ENCODE assay signal across 39 cellular contexts in the genomic region with DNA sequence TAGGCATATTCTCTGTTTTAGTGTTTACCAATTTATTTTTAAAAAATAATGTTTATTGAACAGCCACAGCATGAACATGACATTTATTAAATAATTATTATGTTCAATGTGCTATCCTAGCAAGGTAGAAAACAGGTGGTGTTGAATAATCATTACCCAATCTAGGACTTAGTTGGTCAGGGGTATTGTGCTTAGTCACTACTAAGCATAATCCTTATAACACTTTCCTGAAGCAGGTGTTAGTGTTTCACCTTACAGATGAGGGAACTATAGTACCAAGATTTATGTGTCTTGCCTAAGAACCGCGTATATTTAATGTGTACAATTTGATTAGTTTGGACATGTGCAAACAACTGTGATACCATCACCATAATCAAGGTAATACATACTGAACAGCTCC.
"Had no signal": no experiment of that assay in that cellular context is flagged by ENCODE, and none has a peak within 500 bp of the region (broad histone marks: within the 10 kb centered on the region; RNA-seq: fewer than 3 reads in every experiment).

No MANE protein-coding gene starts in this region.

- H3K4me3 Mint-ChIP-seq: activated naive CD4-positive, alpha-beta T cell treated with anti-CD3 and anti-CD28 coated beads for 36 hours; activated naive CD4-positive, alpha-beta T cell treated with anti-CD3 and anti-CD28 coated beads, Interleukin-2, amount 10 ng/mL, durations not matched to agents 7 days and 5 days; activated naive CD4-positive, alpha-beta T cell treated with anti-CD3 and anti-CD28 coated beads, Interleukin-2, amount 50 U/mL, for 24 hours; activated naive CD8-positive, alpha-beta T cell; activated naive CD8-positive, alpha-beta T cell treated with anti-CD3 and anti-CD28 coated beads for 36 hours; activated naive CD8-positive, alpha-beta T cell treated with anti-CD3 and anti-CD28 coated beads, Interleukin-2, amount 10 ng/mL, durations not matched to agents 7 days and 5 days; activated naive CD8-positive, alpha-beta T cell treated with anti-CD3 and anti-CD28 coated beads, Interleukin-2, amount 50 U/mL, for 24 hours; activated T-cell treated with anti-CD3 and anti-CD28 coated beads, Interleukin-2, amount 50 U/mL, for 24 hours; activated T-cell treated with anti-CD3 and anti-CD28 coated beads, Interleukin-2, amount 50 U/mL, for 4 hours; activated T-cell treated with anti-CD3 and anti-CD28 coated beads, Interleukin-2, amount 50 U/mL, for 72 hours; activated T-helper 1 cell treated with anti-CD3 and anti-CD28 coated beads, Interleukin-12 subunit alpha, Interleukin-12 subunit beta, Interleukin-2, Interleukin-4 antibody, amounts not matched to agents 30 ng/mL and 10 ng/mL and 1 ng/mL, durations not matched to agents 14 hours and 24 hours and 36 hours; activated T-helper 17 cell treated with anti-CD3 and anti-CD28 coated beads, Interleukin-2, amount 50 U/mL, for 72 hours; brain; central memory CD8-positive, alpha-beta T cell had no signal

- H3K4me1 Mint-ChIP-seq: activated naive CD4-positive, alpha-beta T cell treated with anti-CD3 and anti-CD28 coated beads, Interleukin-2, amount 10 ng/mL, durations not matched to agents 7 days and 5 days; activated naive CD4-positive, alpha-beta T cell treated with anti-CD3 and anti-CD28 coated beads, Interleukin-2, amount 50 U/mL, for 24 hours; activated naive CD8-positive, alpha-beta T cell treated with anti-CD3 and anti-CD28 coated beads for 36 hours; activated naive CD8-positive, alpha-beta T cell treated with anti-CD3 and anti-CD28 coated beads, Interleukin-2, amount 10 ng/mL, durations not matched to agents 7 days and 5 days; activated naive CD8-positive, alpha-beta T cell treated with anti-CD3 and anti-CD28 coated beads, Interleukin-2, amount 50 U/mL, for 24 hours; activated T-helper 17 cell treated with anti-CD3 and anti-CD28 coated beads, Interleukin-2, amount 50 U/mL, for 72 hours; brain; central memory CD8-positive, alpha-beta T cell had no signal

- H3K27ac Mint-ChIP-seq: activated naive CD4-positive, alpha-beta T cell treated with anti-CD3 and anti-CD28 coated beads for 36 hours; activated naive CD4-positive, alpha-beta T cell treated with anti-CD3 and anti-CD28 coated beads, Interleukin-2, amount 10 ng/mL, durations not matched to agents 7 days and 5 days; activated naive CD4-positive, alpha-beta T cell treated with anti-CD3 and anti-CD28 coated beads, Interleukin-2, amount 50 U/mL, for 24 hours; activated naive CD4-positive, alpha-beta T cell treated with anti-CD3 and anti-CD28 coated beads, Interleukin-2, amount 50 U/mL, for 72 hours; activated naive CD8-positive, alpha-beta T cell; activated naive CD8-positive, alpha-beta T cell treated with anti-CD3 and anti-CD28 coated beads for 36 hours; activated naive CD8-positive, alpha-beta T cell treated with anti-CD3 and anti-CD28 coated beads, Interleukin-2, amount 10 ng/mL, durations not matched to agents 7 days and 5 days; activated naive CD8-positive, alpha-beta T cell treated with anti-CD3 and anti-CD28 coated beads, Interleukin-2, amount 50 U/mL, for 24 hours; activated T-cell treated with anti-CD3 and anti-CD28 coated beads, Interleukin-2, amount 50 U/mL, for 24 hours; activated T-cell treated with anti-CD3 and anti-CD28 coated beads, Interleukin-2, amount 50 U/mL, for 72 hours; activated T-helper 1 cell treated with anti-CD3 and anti-CD28 coated beads, Interleukin-12 subunit alpha, Interleukin-12 subunit beta, Interleukin-2, Interleukin-4 antibody, amounts not matched to agents 30 ng/mL and 10 ng/mL and 1 ng/mL, durations not matched to agents 14 hours and 24 hours and 36 hours; activated T-helper 17 cell treated with anti-CD3 and anti-CD28 coated beads, Interleukin-2, amount 50 U/mL, for 72 hours; activated T-helper 2 cell treated with anti-CD3 and anti-CD28 coated beads, Interferon-gamma antibody, Interleukin-2, Interleukin-4, amounts not matched to agents 10 μg/mL and 5 μg/mL and 100 μg/mL, durations not matched to agents 14 hours and 24 hours and 36 hours; brain had no signal

- H3K9me3 ChIP-seq: adrenal gland, ascending aorta, breast epithelium had no signal

- H3K36me3 ChIP-seq: adrenal gland, ascending aorta, brain microvascular endothelial cell, breast epithelium, cardiac muscle cell had no signal

- H3K27ac ChIP-seq: ascending aorta, brain microvascular endothelial cell, breast epithelium, cardiac muscle cell had no signal

- H3K27me3 ChIP-seq: adrenal gland, ascending aorta, brain microvascular endothelial cell, breast epithelium, cardiac muscle cell had no signal

- ATAC-seq: activated naive CD4-positive, alpha-beta T cell treated with anti-CD3 and anti-CD28 coated beads, Interleukin-2, amount 50 U/mL, for 72 hours; activated naive CD8-positive, alpha-beta T cell treated with anti-CD3 and anti-CD28 coated beads, Interleukin-2, amount 50 U/mL, for 24 hours; activated T-cell treated with anti-CD3 and anti-CD28 coated beads, Interleukin-2, amount 50 U/mL, for 4 hours; activated T-cell treated with anti-CD3 and anti-CD28 coated beads, Interleukin-2, amount 50 U/mL, for 72 hours; activated T-helper 17 cell treated with anti-CD3 and anti-CD28 coated beads, Interleukin-2, amount 50 U/mL, for 72 hours had no signal

- H3K4me1 ChIP-seq: ascending aorta, breast epithelium had no signal

- H3K36me3 Mint-ChIP-seq: activated naive CD4-positive, alpha-beta T cell treated with anti-CD3 and anti-CD28 coated beads, Interleukin-2, amount 10 ng/mL, durations not matched to agents 7 days and 5 days; activated naive CD4-positive, alpha-beta T cell treated with anti-CD3 and anti-CD28 coated beads, Interleukin-2, amount 50 U/mL, for 24 hours; activated naive CD4-positive, alpha-beta T cell treated with anti-CD3 and anti-CD28 coated beads, Interleukin-2, amount 50 U/mL, for 72 hours; activated naive CD8-positive, alpha-beta T cell treated with anti-CD3 and anti-CD28 coated beads, Interleukin-2, amount 10 ng/mL, durations not matched to agents 7 days and 5 days; brain had no signal

- DNase-seq: activated effector memory CD4-positive, alpha-beta T cell treated with anti-CD3 and anti-CD28 coated beads, Interleukin-2, amount 50 U/mL, for 16 hours; activated effector memory CD4-positive, alpha-beta T cell treated with Interleukin-2 at 50 U/mL for 16 hours; activated gamma-delta T cell; activated gamma-delta T cell treated with Interleukin-2 at 50 U/mL for 16 hours; activated naive CD4-positive, alpha-beta T cell; activated naive CD4-positive, alpha-beta T cell treated with anti-CD3 and anti-CD28 coated beads for 36 hours; activated naive CD4-positive, alpha-beta T cell treated with anti-CD3 and anti-CD28 coated beads, Interleukin-2, amount 10 ng/mL, durations not matched to agents 7 days and 5 days; activated naive CD4-positive, alpha-beta T cell treated with anti-CD3 and anti-CD28 coated beads, Interleukin-2, amount 50 U/mL, for 16 hours; activated naive CD4-positive, alpha-beta T cell treated with Interleukin-2 at 50 U/mL for 16 hours; activated naive CD8-positive, alpha-beta T cell treated with anti-CD3 and anti-CD28 coated beads for 36 hours; activated naive CD8-positive, alpha-beta T cell treated with anti-CD3 and anti-CD28 coated beads, Interleukin-2, amount 10 ng/mL, durations not matched to agents 7 days and 5 days; activated naive CD8-positive, alpha-beta T cell treated with anti-CD3 and anti-CD28 coated beads, Interleukin-2, amount 50 U/mL, for 24 hours; activated T-cell treated with anti-CD3 and anti-CD28 coated beads, Interleukin-2, amount 50 U/mL, for 1 hour; activated T-cell treated with anti-CD3 and anti-CD28 coated beads, Interleukin-2, amount 50 U/mL, for 24 hours; activated T-cell treated with anti-CD3 and anti-CD28 coated beads, Interleukin-2, amount 50 U/mL, for 4 hours; activated T-cell treated with anti-CD3 and anti-CD28 coated beads, Interleukin-2, amount 50 U/mL, for 48 hours; activated T-cell treated with anti-CD3 and anti-CD28 coated beads, Interleukin-2, amount 50 U/mL, for 72 hours; adrenal gland; amniotic stem cell; amygdala; anterior cingulate cortex; aorta; brain microvascular endothelial cell; caudate nucleus; central memory CD4-positive, alpha-beta T cell; cerebellar nuclear complex had no signal

- FAIRE-seq: astrocyte, bronchial epithelial cell had no signal

- H3K4me3 ChIP-seq: adrenal gland, ascending aorta, breast epithelium, cardiac muscle cell had no signal

- H3K27me3 Mint-ChIP-seq: activated naive CD4-positive, alpha-beta T cell treated with anti-CD3 and anti-CD28 coated beads, Interleukin-2, amount 10 ng/mL, durations not matched to agents 7 days and 5 days; activated naive CD8-positive, alpha-beta T cell; activated naive CD8-positive, alpha-beta T cell treated with anti-CD3 and anti-CD28 coated beads for 36 hours; activated naive CD8-positive, alpha-beta T cell treated with anti-CD3 and anti-CD28 coated beads, Interleukin-2, amount 10 ng/mL, durations not matched to agents 7 days and 5 days; activated naive CD8-positive, alpha-beta T cell treated with anti-CD3 and anti-CD28 coated beads, Interleukin-2, amount 50 U/mL, for 24 hours; activated T-cell treated with anti-CD3 and anti-CD28 coated beads, Interleukin-2, amount 50 U/mL, for 24 hours; activated T-helper 17 cell treated with anti-CD3 and anti-CD28 coated beads, Interleukin-2, amount 50 U/mL, for 72 hours; brain; central memory CD8-positive, alpha-beta T cell had no signal
